Comparison of ENCODE assay signal across 1 cellular context in the genomic region with DNA sequence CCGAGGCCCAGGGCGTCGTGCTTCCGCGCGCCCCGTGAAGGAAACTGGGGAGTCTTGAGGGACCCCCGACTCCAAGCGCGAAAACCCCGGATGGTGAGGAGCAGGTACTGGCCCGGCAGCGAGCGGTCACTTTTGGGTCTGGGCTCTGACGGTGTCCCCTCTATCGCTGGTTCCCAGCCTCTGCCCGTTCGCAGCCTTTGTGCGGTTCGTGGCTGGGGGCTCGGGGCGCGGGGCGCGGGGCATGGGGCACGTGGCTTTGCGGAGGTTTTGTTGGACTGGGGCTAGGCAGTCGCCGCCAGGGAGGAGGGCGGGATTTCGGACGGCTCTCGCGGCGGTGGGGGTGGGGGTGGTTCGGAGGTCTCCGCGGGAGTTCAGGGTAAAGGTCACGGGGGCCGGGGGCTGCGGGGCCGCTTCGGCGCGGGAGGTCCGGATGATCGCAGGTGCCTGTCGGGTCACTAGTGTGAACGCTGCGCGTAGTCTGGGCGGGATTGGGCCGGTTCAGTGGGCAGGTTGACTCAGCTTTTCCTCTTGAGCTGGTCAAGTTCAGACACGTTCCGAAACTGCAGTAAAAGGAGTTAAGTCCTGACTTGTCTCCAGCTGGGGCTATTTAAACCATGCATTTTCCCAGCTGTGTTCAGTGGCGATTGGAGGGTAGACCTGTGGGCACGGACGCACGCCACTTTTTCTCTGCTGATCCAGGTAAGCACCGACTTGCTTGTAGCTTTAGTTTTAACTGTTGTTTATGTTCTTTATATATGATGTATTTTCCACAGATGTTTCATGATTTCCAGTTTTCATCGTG.
TF ChIP-seq lines count a peak whose summit lies in the region.

No MANE protein-coding gene starts in this region.

TF ChIP-seq in HepG2, 621 proteins besides CTCF, POLR2A, EP300 and RAD21 (continued from another document and continues in another):
- TF ChIP-seq, protein P1, sequence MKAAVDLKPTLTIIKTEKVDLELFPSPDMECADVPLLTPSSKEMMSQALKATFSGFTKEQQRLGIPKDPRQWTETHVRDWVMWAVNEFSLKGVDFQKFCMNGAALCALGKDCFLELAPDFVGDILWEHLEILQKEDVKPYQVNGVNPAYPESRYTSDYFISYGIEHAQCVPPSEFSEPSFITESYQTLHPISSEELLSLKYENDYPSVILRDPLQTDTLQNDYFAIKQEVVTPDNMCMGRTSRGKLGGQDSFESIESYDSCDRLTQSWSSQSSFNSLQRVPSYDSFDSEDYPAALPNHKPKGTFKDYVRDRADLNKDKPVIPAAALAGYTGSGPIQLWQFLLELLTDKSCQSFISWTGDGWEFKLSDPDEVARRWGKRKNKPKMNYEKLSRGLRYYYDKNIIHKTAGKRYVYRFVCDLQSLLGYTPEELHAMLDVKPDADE (CRISPR knock-in tag; IDR thresholded peaks at IDR 0.05), result no peak
- TF ChIP-seq ZNF558 (CRISPR knock-in tag; IDR thresholded peaks at IDR 0.05; ENCODE audit: borderline replicate concordance) (0 out of 2 replicates have a peak, but pooled peaks have one; percentile 60), ZNF788 (CRISPR knock-in tag; IDR thresholded peaks at IDR 0.05; ENCODE audit: borderline replicate concordance) (peak; percentile 72; the same call in 1 of the 2 replicates), ZNF549 (CRISPR knock-in tag; IDR thresholded peaks at IDR 0.05) (no peak), IKZF1 (IDR thresholded peaks at IDR 0.05) (no peak), ZNF781 (CRISPR knock-in tag; IDR thresholded peaks at IDR 0.05; ENCODE audit: borderline replicate concordance, not compliant biosample characterization) (peak; percentile 35), KLF13 (CRISPR knock-in tag; IDR thresholded peaks at IDR 0.05) (no peak), LCORL (IDR thresholded peaks at IDR 0.05) (no peak), LCORL (CRISPR knock-in tag; IDR thresholded peaks at IDR 0.05) (peak; percentile 73), MTA3 (CRISPR knock-in tag; IDR thresholded peaks at IDR 0.05) (no peak), CREB1 (IDR thresholded peaks at IDR 0.05) (no peak), CREB1 (CRISPR knock-in tag; IDR thresholded peaks at IDR 0.05) (no peak), ZNF572 (CRISPR knock-in tag; IDR thresholded peaks at IDR 0.05) (no peak), HNRNPUL1 (IDR thresholded peaks at IDR 0.05; ENCODE audit: low read depth, low read length) (no peak), POGZ (CRISPR knock-in tag; IDR thresholded peaks at IDR 0.05) (peak; percentile 69; the same call in 1 of the 2 replicates), ZBTB7B (CRISPR knock-in tag; IDR thresholded peaks at IDR 0.05) (peak; percentile 86), TSC22D2 (CRISPR knock-in tag; IDR thresholded peaks at IDR 0.05; ENCODE audit: borderline replicate concordance) (no peak), ZNF678 (CRISPR knock-in tag; IDR thresholded peaks at IDR 0.05) (no peak), ZNF121 (CRISPR knock-in tag; IDR thresholded peaks at IDR 0.05) (peak; percentile 58; the same call in 1 of the 2 replicates), SOX13 (IDR thresholded peaks at IDR 0.05) (no peak), SOX13 (CRISPR knock-in tag; conservative IDR thresholded peaks at IDR 0.05 in 1 of 2, IDR thresholded peaks at IDR 0.05 in 1 of 2) (peak in 1 of 2 experiments; percentile 65; a peak in 1 of 4 replicates), ZNF772 (CRISPR knock-in tag; IDR thresholded peaks at IDR 0.05) (no peak; the same call in 1 of the 2 replicates), ARNT2 (CRISPR knock-in tag; IDR thresholded peaks at IDR 0.05; ENCODE audit: low read depth) (no peak), FOXJ3 (CRISPR knock-in tag; IDR thresholded peaks at IDR 0.05; ENCODE audit: borderline replicate concordance) (0 out of 2 replicates have a peak, but pooled peaks have one; percentile 46), HNF4G (IDR thresholded peaks at IDR 0.05; ENCODE audit: borderline replicate concordance, low read depth, low read length) (peak; percentile 86), HNF4G (CRISPR knock-in tag; IDR thresholded peaks at IDR 0.05; ENCODE audit: borderline replicate concordance, low read depth) (peak; percentile 73; the same call in 1 of the 2 replicates), KMT2B (CRISPR knock-in tag; IDR thresholded peaks at IDR 0.05) (0 out of 2 replicates have a peak, but pooled peaks have one; percentile 41), KAT7 (CRISPR knock-in tag; IDR thresholded peaks at IDR 0.05; ENCODE audit: borderline replicate concordance) (peak; percentile 26; the same call in 1 of the 2 replicates), GATAD2A (CRISPR knock-in tag; IDR thresholded peaks at IDR 0.05) (peak; percentile 72), ZNF891 (CRISPR knock-in tag; IDR thresholded peaks at IDR 0.05) (no peak; the same call in 1 of the 2 replicates), FOSL1 (CRISPR knock-in tag; IDR thresholded peaks at IDR 0.05; ENCODE audit: borderline replicate concordance) (no peak), SP5 (CRISPR knock-in tag; IDR thresholded peaks at IDR 0.05; ENCODE audit: borderline replicate concordance, low read depth) (peak; percentile 87), CHCHD3 (CRISPR knock-in tag; IDR thresholded peaks at IDR 0.05) (no peak), SCMH1 (CRISPR knock-in tag; IDR thresholded peaks at IDR 0.05; ENCODE audit: borderline replicate concordance) (no peak), RBM39 (IDR thresholded peaks at IDR 0.05; ENCODE audit: low read depth, low read length, poor library complexity, severe bottlenecking) (peak; percentile 95), ZNF263 (CRISPR knock-in tag; IDR thresholded peaks at IDR 0.05) (no peak; the same call in 1 of the 2 replicates), HOXA7 (CRISPR knock-in tag; IDR thresholded peaks at IDR 0.05) (no peak), TCF12 (IDR thresholded peaks at IDR 0.05) (no peak), TCF12 (CRISPR knock-in tag; IDR thresholded peaks at IDR 0.05) (peak; percentile 55)
- TF ChIP-seq, protein P2, sequence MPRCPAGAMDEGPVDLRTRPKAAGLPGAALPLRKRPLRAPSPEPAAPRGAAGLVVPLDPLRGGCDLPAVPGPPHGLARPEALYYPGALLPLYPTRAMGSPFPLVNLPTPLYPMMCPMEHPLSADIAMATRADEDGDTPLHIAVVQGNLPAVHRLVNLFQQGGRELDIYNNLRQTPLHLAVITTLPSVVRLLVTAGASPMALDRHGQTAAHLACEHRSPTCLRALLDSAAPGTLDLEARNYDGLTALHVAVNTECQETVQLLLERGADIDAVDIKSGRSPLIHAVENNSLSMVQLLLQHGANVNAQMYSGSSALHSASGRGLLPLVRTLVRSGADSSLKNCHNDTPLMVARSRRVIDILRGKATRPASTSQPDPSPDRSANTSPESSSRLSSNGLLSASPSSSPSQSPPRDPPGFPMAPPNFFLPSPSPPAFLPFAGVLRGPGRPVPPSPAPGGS (CRISPR knock-in tag; IDR thresholded peaks at IDR 0.05), result no peak
- TF ChIP-seq, protein P3, sequence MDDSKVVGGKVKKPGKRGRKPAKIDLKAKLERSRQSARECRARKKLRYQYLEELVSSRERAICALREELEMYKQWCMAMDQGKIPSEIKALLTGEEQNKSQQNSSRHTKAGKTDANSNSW (CRISPR knock-in tag; IDR thresholded peaks at IDR 0.05; ENCODE audit: borderline replicate concordance), result no peak; the same call in 1 of the 2 replicates
- TF ChIP-seq, protein P4, sequence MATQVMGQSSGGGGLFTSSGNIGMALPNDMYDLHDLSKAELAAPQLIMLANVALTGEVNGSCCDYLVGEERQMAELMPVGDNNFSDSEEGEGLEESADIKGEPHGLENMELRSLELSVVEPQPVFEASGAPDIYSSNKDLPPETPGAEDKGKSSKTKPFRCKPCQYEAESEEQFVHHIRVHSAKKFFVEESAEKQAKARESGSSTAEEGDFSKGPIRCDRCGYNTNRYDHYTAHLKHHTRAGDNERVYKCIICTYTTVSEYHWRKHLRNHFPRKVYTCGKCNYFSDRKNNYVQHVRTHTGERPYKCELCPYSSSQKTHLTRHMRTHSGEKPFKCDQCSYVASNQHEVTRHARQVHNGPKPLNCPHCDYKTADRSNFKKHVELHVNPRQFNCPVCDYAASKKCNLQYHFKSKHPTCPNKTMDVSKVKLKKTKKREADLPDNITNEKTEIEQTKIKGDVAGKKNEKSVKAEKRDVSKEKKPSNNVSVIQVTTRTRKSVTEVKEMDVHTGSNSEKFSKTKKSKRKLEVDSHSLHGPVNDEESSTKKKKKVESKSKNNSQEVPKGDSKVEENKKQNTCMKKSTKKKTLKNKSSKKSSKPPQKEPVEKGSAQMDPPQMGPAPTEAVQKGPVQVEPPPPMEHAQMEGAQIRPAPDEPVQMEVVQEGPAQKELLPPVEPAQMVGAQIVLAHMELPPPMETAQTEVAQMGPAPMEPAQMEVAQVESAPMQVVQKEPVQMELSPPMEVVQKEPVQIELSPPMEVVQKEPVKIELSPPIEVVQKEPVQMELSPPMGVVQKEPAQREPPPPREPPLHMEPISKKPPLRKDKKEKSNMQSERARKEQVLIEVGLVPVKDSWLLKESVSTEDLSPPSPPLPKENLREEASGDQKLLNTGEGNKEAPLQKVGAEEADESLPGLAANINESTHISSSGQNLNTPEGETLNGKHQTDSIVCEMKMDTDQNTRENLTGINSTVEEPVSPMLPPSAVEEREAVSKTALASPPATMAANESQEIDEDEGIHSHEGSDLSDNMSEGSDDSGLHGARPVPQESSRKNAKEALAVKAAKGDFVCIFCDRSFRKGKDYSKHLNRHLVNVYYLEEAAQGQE (IDR thresholded peaks at IDR 0.05; ENCODE audit: borderline replicate concordance in 1 of 2, low read depth in 1 of 2, low read length in 2 of 2), result peak in 1 of 2 experiments; percentile 60; a peak in 1 of 4 replicates
- TF ChIP-seq, protein P5, sequence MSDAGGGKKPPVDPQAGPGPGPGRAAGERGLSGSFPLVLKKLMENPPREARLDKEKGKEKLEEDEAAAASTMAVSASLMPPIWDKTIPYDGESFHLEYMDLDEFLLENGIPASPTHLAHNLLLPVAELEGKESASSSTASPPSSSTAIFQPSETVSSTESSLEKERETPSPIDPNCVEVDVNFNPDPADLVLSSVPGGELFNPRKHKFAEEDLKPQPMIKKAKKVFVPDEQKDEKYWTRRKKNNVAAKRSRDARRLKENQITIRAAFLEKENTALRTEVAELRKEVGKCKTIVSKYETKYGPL (CRISPR knock-in tag; IDR thresholded peaks at IDR 0.05), result 0 out of 2 replicates have a peak, but pooled peaks have one; percentile 59
- TF ChIP-seq, protein P6, sequence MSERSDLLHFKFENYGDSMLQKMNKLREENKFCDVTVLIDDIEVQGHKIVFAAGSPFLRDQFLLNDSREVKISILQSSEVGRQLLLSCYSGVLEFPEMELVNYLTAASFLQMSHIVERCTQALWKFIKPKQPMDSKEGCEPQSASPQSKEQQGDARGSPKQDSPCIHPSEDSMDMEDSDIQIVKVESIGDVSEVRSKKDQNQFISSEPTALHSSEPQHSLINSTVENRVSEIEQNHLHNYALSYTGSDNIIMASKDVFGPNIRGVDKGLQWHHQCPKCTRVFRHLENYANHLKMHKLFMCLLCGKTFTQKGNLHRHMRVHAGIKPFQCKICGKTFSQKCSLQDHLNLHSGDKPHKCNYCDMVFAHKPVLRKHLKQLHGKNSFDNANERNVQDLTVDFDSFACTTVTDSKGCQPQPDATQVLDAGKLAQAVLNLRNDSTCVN (CRISPR knock-in tag; IDR thresholded peaks at IDR 0.05; ENCODE audit: borderline replicate concordance), result no peak
- TF ChIP-seq, protein P7, sequence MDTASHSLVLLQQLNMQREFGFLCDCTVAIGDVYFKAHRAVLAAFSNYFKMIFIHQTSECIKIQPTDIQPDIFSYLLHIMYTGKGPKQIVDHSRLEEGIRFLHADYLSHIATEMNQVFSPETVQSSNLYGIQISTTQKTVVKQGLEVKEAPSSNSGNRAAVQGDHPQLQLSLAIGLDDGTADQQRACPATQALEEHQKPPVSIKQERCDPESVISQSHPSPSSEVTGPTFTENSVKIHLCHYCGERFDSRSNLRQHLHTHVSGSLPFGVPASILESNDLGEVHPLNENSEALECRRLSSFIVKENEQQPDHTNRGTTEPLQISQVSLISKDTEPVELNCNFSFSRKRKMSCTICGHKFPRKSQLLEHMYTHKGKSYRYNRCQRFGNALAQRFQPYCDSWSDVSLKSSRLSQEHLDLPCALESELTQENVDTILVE (CRISPR knock-in tag; IDR thresholded peaks at IDR 0.05), result peak; percentile 60; the same call in 1 of the 2 replicates
- TF ChIP-seq, protein P8, sequence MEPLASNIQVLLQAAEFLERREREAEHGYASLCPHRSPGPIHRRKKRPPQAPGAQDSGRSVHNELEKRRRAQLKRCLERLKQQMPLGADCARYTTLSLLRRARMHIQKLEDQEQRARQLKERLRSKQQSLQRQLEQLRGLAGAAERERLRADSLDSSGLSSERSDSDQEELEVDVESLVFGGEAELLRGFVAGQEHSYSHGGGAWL (CRISPR knock-in tag; IDR thresholded peaks at IDR 0.05), result no peak; the same call in none of the 2 replicates
- TF ChIP-seq, protein P9, sequence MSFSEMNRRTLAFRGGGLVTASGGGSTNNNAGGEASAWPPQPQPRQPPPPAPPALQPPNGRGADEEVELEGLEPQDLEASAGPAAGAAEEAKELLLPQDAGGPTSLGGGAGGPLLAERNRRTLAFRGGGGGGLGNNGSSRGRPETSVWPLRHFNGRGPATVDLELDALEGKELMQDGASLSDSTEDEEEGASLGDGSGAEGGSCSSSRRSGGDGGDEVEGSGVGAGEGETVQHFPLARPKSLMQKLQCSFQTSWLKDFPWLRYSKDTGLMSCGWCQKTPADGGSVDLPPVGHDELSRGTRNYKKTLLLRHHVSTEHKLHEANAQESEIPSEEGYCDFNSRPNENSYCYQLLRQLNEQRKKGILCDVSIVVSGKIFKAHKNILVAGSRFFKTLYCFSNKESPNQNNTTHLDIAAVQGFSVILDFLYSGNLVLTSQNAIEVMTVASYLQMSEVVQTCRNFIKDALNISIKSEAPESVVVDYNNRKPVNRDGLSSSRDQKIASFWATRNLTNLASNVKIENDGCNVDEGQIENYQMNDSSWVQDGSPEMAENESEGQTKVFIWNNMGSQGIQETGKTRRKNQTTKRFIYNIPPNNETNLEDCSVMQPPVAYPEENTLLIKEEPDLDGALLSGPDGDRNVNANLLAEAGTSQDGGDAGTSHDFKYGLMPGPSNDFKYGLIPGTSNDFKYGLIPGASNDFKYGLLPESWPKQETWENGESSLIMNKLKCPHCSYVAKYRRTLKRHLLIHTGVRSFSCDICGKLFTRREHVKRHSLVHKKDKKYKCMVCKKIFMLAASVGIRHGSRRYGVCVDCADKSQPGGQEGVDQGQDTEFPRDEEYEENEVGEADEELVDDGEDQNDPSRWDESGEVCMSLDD (CRISPR knock-in tag; IDR thresholded peaks at IDR 0.05; ENCODE audit: borderline replicate concordance), result no peak; the same call in 1 of the 2 replicates
- TF ChIP-seq, protein P10, sequence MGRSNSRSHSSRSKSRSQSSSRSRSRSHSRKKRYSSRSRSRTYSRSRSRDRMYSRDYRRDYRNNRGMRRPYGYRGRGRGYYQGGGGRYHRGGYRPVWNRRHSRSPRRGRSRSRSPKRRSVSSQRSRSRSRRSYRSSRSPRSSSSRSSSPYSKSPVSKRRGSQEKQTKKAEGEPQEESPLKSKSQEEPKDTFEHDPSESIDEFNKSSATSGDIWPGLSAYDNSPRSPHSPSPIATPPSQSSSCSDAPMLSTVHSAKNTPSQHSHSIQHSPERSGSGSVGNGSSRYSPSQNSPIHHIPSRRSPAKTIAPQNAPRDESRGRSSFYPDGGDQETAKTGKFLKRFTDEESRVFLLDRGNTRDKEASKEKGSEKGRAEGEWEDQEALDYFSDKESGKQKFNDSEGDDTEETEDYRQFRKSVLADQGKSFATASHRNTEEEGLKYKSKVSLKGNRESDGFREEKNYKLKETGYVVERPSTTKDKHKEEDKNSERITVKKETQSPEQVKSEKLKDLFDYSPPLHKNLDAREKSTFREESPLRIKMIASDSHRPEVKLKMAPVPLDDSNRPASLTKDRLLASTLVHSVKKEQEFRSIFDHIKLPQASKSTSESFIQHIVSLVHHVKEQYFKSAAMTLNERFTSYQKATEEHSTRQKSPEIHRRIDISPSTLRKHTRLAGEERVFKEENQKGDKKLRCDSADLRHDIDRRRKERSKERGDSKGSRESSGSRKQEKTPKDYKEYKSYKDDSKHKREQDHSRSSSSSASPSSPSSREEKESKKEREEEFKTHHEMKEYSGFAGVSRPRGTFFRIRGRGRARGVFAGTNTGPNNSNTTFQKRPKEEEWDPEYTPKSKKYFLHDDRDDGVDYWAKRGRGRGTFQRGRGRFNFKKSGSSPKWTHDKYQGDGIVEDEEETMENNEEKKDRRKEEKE (IDR thresholded peaks at IDR 0.05), result no peak
